Comparison of ENCODE assay signal across 8 cellular contexts in genomic region chr19:50476224-50476942, GRCh38. TPM values are rescaled to one million over a fixed set of nuclear protein-coding genes. Genes with fewer than 3 reads are reported as not detected.
DNase-seq lines count a peak whose midpoint lies in the region; ATAC-seq and TF ChIP-seq lines count a peak whose summit lies in the region.

EMC10 (plus strand) TSS chr19:50476507; CDS start chr19:50476545, 38 bp downstream.
GARIN5A (minus strand) TSS chr19:50476848; CDS start chr19:50476388, 460 bp downstream.

- no peaks in the 10 kb centered on the region for H3K27me3 Mint-ChIP-seq in T-helper 1 cell treated with Interleukin-12 subunit alpha and Interleukin-12 subunit beta and Interleukin-4 antibody, amounts not matched to agents 30 μg/mL and 1 μg/mL, for 36 hours (ENCODE audit: low read depth)

- H3K36me3 ChIP-seq in ascending aorta: peaks cover 22 to 25% of the 10 kb centered on the region in 2 donors
- peaks cover 7% of the 10 kb centered on the region for H3K36me3 ChIP-seq in rectal smooth muscle tissue (ENCODE audit: control insufficient read depth, insufficient read depth, low read length)
- H3K36me3 ChIP-seq in vagina: peaks cover 0 to 23% of the 10 kb centered on the region in 2 donors

- peak within 1 kb of the TSS; percentile 47 for H3K9ac ChIP-seq in rectal smooth muscle tissue (ENCODE audit: low read length)

- H3K9me3 ChIP-seq in ascending aorta (no peaks in the 10 kb centered on the region), vagina (no peaks in the 10 kb centered on the region)

- peaks cover 8 to 12% of the 10 kb centered on the region in 2 donors for H3K4me1 ChIP-seq in ascending aorta
- peaks cover 4% of the 10 kb centered on the region for H3K4me1 ChIP-seq in rectal smooth muscle tissue (ENCODE audit: control insufficient read depth, insufficient read depth, low read length)
- peaks cover 22% of the 10 kb centered on the region for H3K4me1 ChIP-seq in vagina

- ATAC-seq in HG02623 (IDR thresholded peaks at IDR 0.05; ENCODE audit: unreplicated experiment): peak; percentile 76

- H3K27ac Mint-ChIP-seq in T-helper 1 cell treated with Interleukin-12 subunit alpha and Interleukin-12 subunit beta and Interleukin-4 antibody, amounts not matched to agents 30 μg/mL and 1 μg/mL, for 36 hours: peak within 1 kb of the TSS; percentile 93

- H3K4me3 Mint-ChIP-seq in T-helper 1 cell treated with Interleukin-12 subunit alpha and Interleukin-12 subunit beta and Interleukin-4 antibody, amounts not matched to agents 30 μg/mL and 1 μg/mL, for 36 hours: peak within 1 kb of the TSS; percentile 98

- H3K4me1 Mint-ChIP-seq in T-helper 1 cell treated with Interleukin-12 subunit alpha and Interleukin-12 subunit beta and Interleukin-4 antibody, amounts not matched to agents 30 μg/mL and 1 μg/mL, for 36 hours (ENCODE audit: low read depth): peaks cover 15% of the 10 kb centered on the region

- H3K27me3 ChIP-seq in ascending aorta: no peaks in the 10 kb centered on the region
- H3K27me3 ChIP-seq in rectal smooth muscle tissue (ENCODE audit: control insufficient read depth, insufficient read depth, low read length): no peaks in the 10 kb centered on the region
- no peaks in the 10 kb centered on the region for H3K27me3 ChIP-seq in vagina

- TF ChIP-seq CTCF in GM10266 (IDR thresholded peaks at IDR 0.05; ENCODE audit: control insufficient read depth, insufficient read depth, low read depth, missing control alignments) (no peak), ascending aorta (IDR thresholded peaks at IDR 0.05) (no peak), vagina (IDR thresholded peaks at IDR 0.05) (peak in 1 of 3 experiments; percentile 9)

- H3K27ac ChIP-seq in ascending aorta (peak within 1 kb of the TSS; percentile 41 to 55), rectal smooth muscle tissue (ENCODE audit: low read depth, low read length) (peak within 1 kb of the TSS; percentile 38), vagina (peak within 1 kb of the TSS; percentile 68)

- H3K36me3 Mint-ChIP-seq in T-helper 1 cell treated with Interleukin-12 subunit alpha and Interleukin-12 subunit beta and Interleukin-4 antibody, amounts not matched to agents 30 μg/mL and 1 μg/mL, for 36 hours (ENCODE audit: low read depth): peaks cover 14% of the 10 kb centered on the region

- DNase-seq in GM10266 (ENCODE audit: extremely low spot score): peak; percentile 100
- peak; percentile 96 for DNase-seq in NCI-H1436 (lab: John Stamatoyannopoulos, UW)
- peak; percentile 65 to 93 for DNase-seq in ascending aorta (ENCODE audit: low spot score in 2 of 2)
- DNase-seq in hepatic stellate cell (ENCODE audit: low spot score): peak; percentile 99
- DNase-seq in vagina (ENCODE audit: extremely low spot score in 2 of 2): no peak

- H3K9me3 Mint-ChIP-seq in T-helper 1 cell treated with Interleukin-12 subunit alpha and Interleukin-12 subunit beta and Interleukin-4 antibody, amounts not matched to agents 30 μg/mL and 1 μg/mL, for 36 hours: no peaks in the 10 kb centered on the region

- H3K4me3 ChIP-seq in ascending aorta (peak within 1 kb of the TSS; percentile 91 to 96), rectal smooth muscle tissue (ENCODE audit: low read length) (peak within 1 kb of the TSS; percentile 74), vagina (peak within 1 kb of the TSS; percentile 77 to 86)

- TF ChIP-seq POLR2A in vagina (IDR thresholded peaks at IDR 0.05): peak in 1 of 2 donors; percentile 5

- intact Hi-C loops in ascending aorta (cut with DNase I): loop anchor here (1.0 to 5.0 kb wide), 2 partner anchors 35 to 94 kb away; partner anchors contain the start of genes JOSD2 and POLD1
- intact Hi-C loops in vagina (cut with DNase I): no loop called here

RNA-seq across cellular contexts. Expression of gene EMC10, which starts in this region (rescaled TPM):
- total RNA-seq in ascending aorta: 87.9 TPM
- 33.1 TPM for total RNA-seq in vagina

RNA-seq across cellular contexts. Expression of gene GARIN5A, which starts in this region (rescaled TPM):
- total RNA-seq in ascending aorta (not detected), vagina (not detected)

Comparison
In these comparisons a context has a peak if more than half of its experiments do, and no peak if none do; other contexts are left out.
1. DNase-seq: peak in GM10266 (single experiment), NCI-H1436 (single experiment), ascending aorta (2 of 2) and hepatic stellate cell (single experiment); none in vagina (0 of 2).
2. Peak in every context shown above with its lines, with median percentiles within 50 percentile points of each other: H3K27ac ChIP-seq and H3K4me3 ChIP-seq.